In the genomic region with DNA sequence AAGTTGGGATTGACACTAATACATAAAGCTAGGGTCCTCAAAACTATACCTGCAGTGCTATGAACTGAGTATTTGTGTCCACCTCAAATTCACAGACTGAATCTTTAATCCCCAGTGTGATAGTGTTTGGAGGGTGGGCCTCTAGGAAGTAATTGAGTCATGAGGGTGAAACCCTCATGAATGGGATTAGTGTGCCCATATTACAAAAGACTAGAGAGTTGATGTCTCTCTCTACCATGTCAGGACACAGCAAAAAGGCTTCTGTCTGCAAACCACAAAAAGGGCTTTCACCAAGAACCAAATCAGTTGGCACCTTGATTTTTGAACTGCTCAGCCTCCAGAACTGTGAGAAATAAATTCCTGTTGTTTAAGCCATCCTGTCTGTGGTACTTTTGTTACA, we compare ENCODE assay signal across 1 cellular context. TPM values are rescaled to one million over a fixed set of nuclear protein-coding genes. Genes with fewer than 3 reads are reported as not detected.
"Had no signal": no experiment of that assay in that cellular context is flagged by ENCODE, and none has a peak within 500 bp of the region (broad histone marks: within the 10 kb centered on the region; RNA-seq: fewer than 3 reads in every experiment).

No MANE protein-coding gene starts in this region.

RNA-seq across cellular contexts. Expression of a gene that starts 59.0 kb away (rescaled TPM):
- polyA plus RNA-seq: smooth muscle cell had no signal
